Comparison of ENCODE assay signal across 1 cellular context in genomic region chr20:17749979-17750721, GRCh38.
TF ChIP-seq lines count a peak whose summit lies in the region.

No MANE protein-coding gene starts in this region.

TF ChIP-seq in HepG2, 621 proteins besides CTCF, POLR2A, EP300 and RAD21 (continued from another document and continues in another):
- TF ChIP-seq HNF4G (IDR thresholded peaks at IDR 0.05; ENCODE audit: borderline replicate concordance, low read depth, low read length) (no peak; the same call in 1 of the 2 replicates), HNF4G (CRISPR knock-in tag; IDR thresholded peaks at IDR 0.05; ENCODE audit: borderline replicate concordance, low read depth) (peak; percentile 72), CREBL2 (CRISPR knock-in tag; IDR thresholded peaks at IDR 0.05; ENCODE audit: borderline replicate concordance) (no peak), ZNF207 (IDR thresholded peaks at IDR 0.05; ENCODE audit: borderline replicate concordance) (no peak), NRL (CRISPR knock-in tag; IDR thresholded peaks at IDR 0.05; ENCODE audit: borderline replicate concordance) (peak; percentile 81; the same call in 1 of the 2 replicates), ZSCAN5A (CRISPR knock-in tag; IDR thresholded peaks at IDR 0.05; ENCODE audit: borderline replicate concordance) (no peak), NFRKB (IDR thresholded peaks at IDR 0.05) (no peak), BRF2 (CRISPR knock-in tag; IDR thresholded peaks at IDR 0.05) (no peak), MNT (IDR thresholded peaks at IDR 0.05) (no peak), FOXC1 (CRISPR knock-in tag; IDR thresholded peaks at IDR 0.05; ENCODE audit: borderline replicate concordance) (no peak), DPF2 (CRISPR knock-in tag; IDR thresholded peaks at IDR 0.05; ENCODE audit: borderline replicate concordance, low read depth) (no peak), SMARCC2 (IDR thresholded peaks at IDR 0.05) (no peak), ZNF879 (CRISPR knock-in tag; IDR thresholded peaks at IDR 0.05) (no peak), ZNF496 (CRISPR knock-in tag; IDR thresholded peaks at IDR 0.05; ENCODE audit: insufficient replicate concordance) (no peak), ZNF557 (CRISPR knock-in tag; IDR thresholded peaks at IDR 0.05) (no peak), ZNF414 (CRISPR knock-in tag; IDR thresholded peaks at IDR 0.05) (no peak), CC2D1A (CRISPR knock-in tag; IDR thresholded peaks at IDR 0.05) (no peak), ZNF556 (CRISPR knock-in tag; IDR thresholded peaks at IDR 0.05; ENCODE audit: borderline replicate concordance) (peak; percentile 44; the same call in 1 of the 2 replicates), FLYWCH1 (CRISPR knock-in tag; IDR thresholded peaks at IDR 0.05) (no peak), STAT5B (CRISPR knock-in tag; IDR thresholded peaks at IDR 0.05) (no peak), PCBP2 (optimal IDR thresholded peaks at IDR 0.05; ENCODE audit: low read depth, low read length, poor library complexity, severe bottlenecking) (no peak), REXO4 (CRISPR knock-in tag; IDR thresholded peaks at IDR 0.05; ENCODE audit: borderline replicate concordance) (no peak), HOXA5 (CRISPR knock-in tag; IDR thresholded peaks at IDR 0.05) (no peak), MXD4 (CRISPR knock-in tag; IDR thresholded peaks at IDR 0.05) (no peak), ZKSCAN8 (CRISPR knock-in tag; IDR thresholded peaks at IDR 0.05; ENCODE audit: borderline replicate concordance) (no peak), HOXD1 (CRISPR knock-in tag; IDR thresholded peaks at IDR 0.05) (no peak), ZBTB7A (CRISPR knock-in tag; IDR thresholded peaks at IDR 0.05) (no peak; the same call in 1 of the 2 replicates), TEAD3 (CRISPR knock-in tag; optimal IDR thresholded peaks at IDR 0.05; ENCODE audit: borderline replicate concordance) (no peak), ZXDC (CRISPR knock-in tag; IDR thresholded peaks at IDR 0.05) (no peak), ZNF674 (CRISPR knock-in tag; IDR thresholded peaks at IDR 0.05; ENCODE audit: low read depth) (no peak), ZNF576 (CRISPR knock-in tag; IDR thresholded peaks at IDR 0.05) (no peak), PLRG1 (conservative IDR thresholded peaks at IDR 0.05) (no peak), HINFP (CRISPR knock-in tag; IDR thresholded peaks at IDR 0.05; ENCODE audit: low read depth) (no peak), CBFB (CRISPR knock-in tag; IDR thresholded peaks at IDR 0.05) (no peak), IRF2 (CRISPR knock-in tag; IDR thresholded peaks at IDR 0.05) (0 out of 2 replicates have a peak, but pooled peaks have one; percentile 29), ASH2L (IDR thresholded peaks at IDR 0.05; ENCODE audit: insufficient read length, low read depth, low read length) (no peak), ZNF101 (CRISPR knock-in tag; IDR thresholded peaks at IDR 0.05; ENCODE audit: borderline replicate concordance, low read depth) (no peak), MBD4 (IDR thresholded peaks at IDR 0.05; ENCODE audit: borderline replicate concordance, low read length) (no peak), KDM3A (CRISPR knock-in tag; IDR thresholded peaks at IDR 0.05; ENCODE audit: low read depth) (peak; percentile 33; the same call in 1 of the 2 replicates), ZNF629 (CRISPR knock-in tag; conservative IDR thresholded peaks at IDR 0.05) (no peak), ZSCAN9 (CRISPR knock-in tag; IDR thresholded peaks at IDR 0.05; ENCODE audit: borderline replicate concordance) (no peak), IRF9 (CRISPR knock-in tag; IDR thresholded peaks at IDR 0.05; ENCODE audit: borderline replicate concordance) (peak; percentile 58; the same call in 1 of the 2 replicates), TFDP2 (CRISPR knock-in tag; IDR thresholded peaks at IDR 0.05) (no peak), ZNF350 (CRISPR knock-in tag; IDR thresholded peaks at IDR 0.05; ENCODE audit: borderline replicate concordance, low read depth) (peak; percentile 77), SCMH1 (CRISPR knock-in tag; IDR thresholded peaks at IDR 0.05; ENCODE audit: borderline replicate concordance) (no peak), PAX8 (CRISPR knock-in tag; IDR thresholded peaks at IDR 0.05; ENCODE audit: borderline replicate concordance) (peak; percentile 19; the same call in 1 of the 2 replicates), RFXAP (CRISPR knock-in tag; IDR thresholded peaks at IDR 0.05; ENCODE audit: borderline replicate concordance) (no peak), ZNF770 (CRISPR knock-in tag; IDR thresholded peaks at IDR 0.05) (no peak), CERS6 (CRISPR knock-in tag; IDR thresholded peaks at IDR 0.05) (no peak), FIP1L1 (IDR thresholded peaks at IDR 0.05; ENCODE audit: borderline replicate concordance, insufficient read depth, low read depth, low read length) (no peak), BHLHE40 (IDR thresholded peaks at IDR 0.05; ENCODE audit: low read length) (no peak), GZF1 (CRISPR knock-in tag; IDR thresholded peaks at IDR 0.05) (no peak), PITX1 (CRISPR knock-in tag; IDR thresholded peaks at IDR 0.05) (peak; percentile 78; the same call in 1 of the 2 replicates), RXRB (CRISPR knock-in tag; IDR thresholded peaks at IDR 0.05; ENCODE audit: borderline replicate concordance) (peak; percentile 20; the same call in 1 of the 2 replicates), ZNF552 (CRISPR knock-in tag; IDR thresholded peaks at IDR 0.05; ENCODE audit: borderline replicate concordance) (no peak), RXRA (CRISPR knock-in tag; IDR thresholded peaks at IDR 0.05) (peak; percentile 62), RNF2 (conservative IDR thresholded peaks at IDR 0.05; ENCODE audit: low read depth) (no peak), ZNF589 (CRISPR knock-in tag; conservative IDR thresholded peaks at IDR 0.05) (no peak), TAF15 (IDR thresholded peaks at IDR 0.05; ENCODE audit: low read depth, low read length, poor library complexity, severe bottlenecking) (no peak)
